ENCODE assay signal across 19 cellular contexts in genomic region chr11:130337281-130338089, GRCh38. TPM values are rescaled to one million over a fixed set of nuclear protein-coding genes. Genes with fewer than 3 reads are reported as not detected.
DNase-seq lines count a peak whose midpoint lies in the region; ATAC-seq, FAIRE-seq and TF ChIP-seq lines count a peak whose summit lies in the region.
"Had no signal": no experiment of that assay in that cellular context is flagged by ENCODE, and none has a peak within 500 bp of the region (broad histone marks: within the 10 kb centered on the region; RNA-seq: fewer than 3 reads in every experiment).

No MANE protein-coding gene starts in this region.

- no peak overlapping the region for H2BK12ac ChIP-seq in H1 (ENCODE audit: low read depth, low read length)

- no peak overlapping the region for H3K9ac ChIP-seq in H1 (replicated peaks in 1 of 4; ENCODE audit: extremely low read depth in 1 of 4, low read depth in 3 of 4, low read length in 3 of 4)
- H3K9ac ChIP-seq: BLaER1 had no signal

- H3K23ac ChIP-seq in H1 (ENCODE audit: insufficient read length), result no peak overlapping the region

- H3K27me3 Mint-ChIP-seq in natural killer cell treated with Interleukin-12 subunit alpha and Interleukin-12 subunit beta and Interleukin-15 and Interleukin-18, amount 100 ng/mL, for 72 hours, result no peaks in the 10 kb centered on the region
- H3K27me3 Mint-ChIP-seq: CD8-positive, alpha-beta memory T cell had no signal

- no peak overlapping the region for H2BK5ac ChIP-seq in H1 (ENCODE audit: low read depth, low read length)

- no peak overlapping the region for H2BK15ac ChIP-seq in H1 (ENCODE audit: low read length)

- ATAC-seq in natural killer cell treated with Interleukin-12 subunit alpha and Interleukin-12 subunit beta and Interleukin-15 and Interleukin-18, amount 100 ng/mL, for 72 hours, result no peak
- ATAC-seq in HG03196 (IDR thresholded peaks at IDR 0.05; ENCODE audit: unreplicated experiment) (no peak), HG03039 (IDR thresholded peaks at IDR 0.05; ENCODE audit: unreplicated experiment) (no peak)
- ATAC-seq: A549, GM12878 had no signal

- H2AFZ ChIP-seq in H1 (ENCODE audit: low read length), result no peak overlapping the region

- H4K91ac ChIP-seq in H1 (replicated peaks; ENCODE audit: insufficient read length, low read length), result no peak overlapping the region

- no peak overlapping the region for H3K27ac ChIP-seq in H1 (ENCODE audit: low read depth, low read length)
- H3K27ac ChIP-seq: A549, BLaER1 had no signal

- H3K4me1 Mint-ChIP-seq in natural killer cell treated with Interleukin-12 subunit alpha and Interleukin-12 subunit beta and Interleukin-15 and Interleukin-18, amount 100 ng/mL, for 72 hours (ENCODE audit: low read depth in 2 of 2), result peaks cover 31 to 33% of the 10 kb centered on the region in 2 donors

- no peak overlapping the region for H3K4me3 ChIP-seq in H1 (ENCODE audit: extremely low read depth in 1 of 4, insufficient read depth in 2 of 4, low read depth in 3 of 4, low read length in 4 of 4)
- H3K4me3 ChIP-seq: A549, BLaER1, GM12878 had no signal

- TF ChIP-seq EP300 in H1 (IDR thresholded peaks at IDR 0.05; ENCODE audit: borderline replicate concordance in 1 of 2, low read depth in 2 of 2, low read length in 2 of 2), result no peak

- H3K14ac ChIP-seq in H1 (ENCODE audit: insufficient read length), result no peak overlapping the region

- peak overlapping the region; percentile 9 to 36 for H3K27ac Mint-ChIP-seq in natural killer cell treated with Interleukin-12 subunit alpha and Interleukin-12 subunit beta and Interleukin-15 and Interleukin-18, amount 100 ng/mL, for 72 hours
- H3K27ac Mint-ChIP-seq: HFFc6 had no signal

- H3K36me3 ChIP-seq in H1 (ENCODE audit: control insufficient read depth in 2 of 4, insufficient read depth in 4 of 4, low read length in 3 of 4), result no peaks in the 10 kb centered on the region
- H3K36me3 ChIP-seq: BLaER1 had no signal

- no peak overlapping the region for H2BK120ac ChIP-seq in H1 (replicated peaks; ENCODE audit: low read depth, low read length)

- no peaks in the 10 kb centered on the region for H3K79me1 ChIP-seq in H1 (ENCODE audit: low read depth, low read length)

- H3K9me3 Mint-ChIP-seq in natural killer cell treated with Interleukin-12 subunit alpha and Interleukin-12 subunit beta and Interleukin-15 and Interleukin-18, amount 100 ng/mL, for 72 hours, result peaks cover 4% of the 10 kb centered on the region

- no peak for TF ChIP-seq POLR2A in H1 (IDR thresholded peaks at IDR 0.05; ENCODE audit: control extremely low read depth in 1 of 2, low read depth in 2 of 2, low read length in 2 of 2)

- no peaks in the 10 kb centered on the region for H3K4me1 ChIP-seq in H1 (replicated peaks in 1 of 4; ENCODE audit: control insufficient read depth in 3 of 4, insufficient read depth in 4 of 4, low read length in 3 of 4)
- H3K4me1 ChIP-seq: A549, BLaER1, Caco-2 had no signal

- H3K27me3 ChIP-seq in H1 (replicated peaks in 1 of 4; ENCODE audit: control insufficient read depth in 3 of 4, extremely low read depth in 1 of 4, insufficient read depth in 3 of 4, low read length in 3 of 4), result no peaks in the 10 kb centered on the region
- H3K27me3 ChIP-seq: BLaER1 had no signal

- no peak overlapping the region for H3K4ac ChIP-seq in H1 (replicated peaks; ENCODE audit: insufficient read length, low read depth, low read length)

- TF ChIP-seq RAD21 in H1 (IDR thresholded peaks at IDR 0.05 in 1 of 2, conservative IDR thresholded peaks at IDR 0.05 in 1 of 2; ENCODE audit: low read depth in 2 of 2, low read length in 2 of 2), result no peak

- H2BK20ac ChIP-seq in H1 (ENCODE audit: low read length), result peak overlapping the region; percentile 55; the same call in 1 of the 2 replicates

- H2AK5ac ChIP-seq in H1 (ENCODE audit: low read depth, low read length), result no peak overlapping the region

- H3K18ac ChIP-seq in H1 (ENCODE audit: extremely low read depth, low read length), result no peak overlapping the region

- CTCF ChIA-PET in H1 (lab: Charles Lee; ENCODE audit: partially characterized antibody), result interaction anchor here (0.9 to 1.1 kb wide), 2 partner anchors 13 to 17 kb away, joined by 3 read pairs; no protein-coding TSS in a partner anchor

- H3K56ac ChIP-seq in H1 (replicated peaks; ENCODE audit: insufficient read length, low read depth, low read length), result no peak overlapping the region

- H3K4me2 ChIP-seq in H1 (ENCODE audit: insufficient read depth in 1 of 2, low read depth in 2 of 2, low read length in 2 of 2), result no peak overlapping the region
- H3K4me2 ChIP-seq: A549, BLaER1 had no signal

- POLR2A ChIA-PET in H1 (lab: Charles Lee; ENCODE audit: partially characterized antibody), result no interaction called here

- peaks cover 0 to 6% of the 10 kb centered on the region in 2 experiments; a peak in 1 of 4 replicates for H3K9me3 ChIP-seq in H1 (ENCODE audit: insufficient read depth in 2 of 2, low read depth in 1 of 2, low read length in 1 of 2)
- H3K9me3 ChIP-seq: A549 had no signal

- no peak for TF ChIP-seq CTCF in H1 (IDR thresholded peaks at IDR 0.05; ENCODE audit: control extremely low read depth in 1 of 3, insufficient read depth in 1 of 3, low read depth in 1 of 3, low read length in 3 of 3)

- H3K23me2 ChIP-seq in H1 (ENCODE audit: low read depth, low read length), result no peaks in the 10 kb centered on the region

- H4K8ac ChIP-seq in H1 (ENCODE audit: extremely low read depth, insufficient read depth, low read length), result peak overlapping the region; percentile 46; the same call in 1 of the 2 replicates

- 96% methylated on average over 27 of the region's 36 CpGs; no CpG with 5 or more reads in 1 of the 2 experiments for WGBS in H1 (ENCODE audit: extremely low coverage in 1 of 2, insufficient coverage in 1 of 2, insufficient read length in 1 of 2, insufficient replicate concordance in 2 of 2, low coverage in 1 of 2, low lambda C conversion rate in 2 of 2, missing lambda C conversion rate in 1 of 2), 2 experiments

- H4K5ac ChIP-seq in H1 (ENCODE audit: insufficient read length, low read depth, low read length), result no peak overlapping the region

- H3K79me2 ChIP-seq in H1 (ENCODE audit: control insufficient read depth in 1 of 2, insufficient read depth in 2 of 2, low read length in 2 of 2), result no peaks in the 10 kb centered on the region

- H3K36me3 Mint-ChIP-seq in natural killer cell treated with Interleukin-12 subunit alpha and Interleukin-12 subunit beta and Interleukin-15 and Interleukin-18, amount 100 ng/mL, for 72 hours, result peaks cover 19% of the 10 kb centered on the region

- FAIRE-seq in H1 (lab: Jason Lieb, UNC), result no peak
- FAIRE-seq: A549, GM12878, GM18507 had no signal

- DNase-seq in NCI-H146 treated with DMSO at 0.1 percent for 48 hours (lab: John Stamatoyannopoulos, UW; ENCODE audit: unreplicated experiment) (peak; percentile 10), H1 (ENCODE audit: low read depth in 1 of 2, low spot score in 2 of 2) (no peak), GDM1 (lab: John Stamatoyannopoulos, UW) (no peak), AG20443 (ENCODE audit: low spot score) (no peak)
- DNase-seq in natural killer cell treated with Interleukin-12 subunit alpha and Interleukin-12 subunit beta and Interleukin-15 and Interleukin-18, amount 100 ng/mL, for 72 hours (ENCODE audit: low spot score), result no peak
- DNase-seq: AML-193; CD8-positive, alpha-beta memory T cell; DMS53; HCEC 1CT; HFFc6; IMR-90; KG1 had no signal

- H3K4me3 Mint-ChIP-seq in natural killer cell treated with Interleukin-12 subunit alpha and Interleukin-12 subunit beta and Interleukin-15 and Interleukin-18, amount 100 ng/mL, for 72 hours, result peak overlapping the region; percentile 44

- H4K20me1 ChIP-seq in H1 (replicated peaks in 1 of 2; ENCODE audit: control insufficient read depth in 1 of 2, insufficient read depth in 2 of 2, low read length in 2 of 2), result no peaks in the 10 kb centered on the region
- H4K20me1 ChIP-seq: BLaER1 had no signal

TF ChIP-seq in H1, 55 proteins besides CTCF, POLR2A, EP300 and RAD21 (continues in another document):
- no peak for TF ChIP-seq RBBP5 (IDR thresholded peaks at IDR 0.05; ENCODE audit: borderline replicate concordance, low read depth, low read length)

RNA-seq across cellular contexts. Expression of gene ZBTB44, which starts 22.8 kb away (rescaled TPM):
- total RNA-seq in H1 (2021; fragmentation: NEBNext Ultra II Directional; extraction: Animal tissue kit (Norgen Biotek cat#: 25700)), result 146 and 158 TPM in 2 replicates
- polyA plus RNA-seq in H1 (2011; rRNA removed), result 32.8 and 37.2 TPM in 2 replicates
- polyA plus RNA-seq in H1 (2011; cell fraction: cytosol; rRNA removed), result 45.3 TPM
- polyA plus RNA-seq in H1 (2011; cell fraction: nucleus; rRNA removed), result 86.1 TPM
- 35.6 to 70.6 TPM (median 53.9 TPM) in 4 replicates for polyA plus RNA-seq in H1 (2012, experiment 1 of 2)
- polyA plus RNA-seq in H1 (2012, experiment 2 of 2), result 8.2 TPM
- polyA plus RNA-seq in H1 (2013, experiment 1 of 2), result 64.8 TPM
- 64.3 TPM for polyA plus RNA-seq in H1 (2013, experiment 2 of 2)
- polyA minus RNA-seq in H1 (2011; rRNA and poly(A)+ RNA removed), result 263 and 353 TPM in 2 replicates
- 123 TPM for polyA minus RNA-seq in H1 (2011; cell fraction: cytosol; rRNA and poly(A)+ RNA removed)
- polyA minus RNA-seq in H1 (2011; cell fraction: nucleus; rRNA and poly(A)+ RNA removed), result 333 TPM
- total RNA-seq in natural killer cell treated with Interleukin-12 subunit alpha and Interleukin-12 subunit beta and Interleukin-15 and Interleukin-18, amount 100 ng/mL, for 72 hours, result 10 to 100 TPM; 28.5 to 48.5 TPM
